Comparison of ENCODE assay signal across 14 cellular contexts in genomic region chr2:49003206-49003605, GRCh38.
"Had no signal": no experiment of that assay in that cellular context is flagged by ENCODE, and none has a peak within 500 bp of the region (broad histone marks: within the 10 kb centered on the region; RNA-seq: fewer than 3 reads in every experiment).

No MANE protein-coding gene starts in this region.

- DNase-seq: activated CD4-positive, alpha-beta T cell treated with anti-CD3 and anti-CD28 coated beads for 1 hour; activated gamma-delta T cell treated with Interleukin-2 at 50 U/mL for 16 hours; adrenal gland; effector memory CD4-positive, alpha-beta T cell; esophagus squamous epithelium; lower lobe of right lung; stimulated activated naive CD8-positive, alpha-beta T cell treated with anti-CD3 and anti-CD28 coated beads, Interleukin-15, Interleukin-2, amounts not matched to agents 100 U/mL and 50 U/mL, for 24 hours; SW 1271; T-helper 2 cell; transverse colon; uterus; WERI-Rb-1 had no signal

- FAIRE-seq: islet of Langerhans had no signal

- H3K4me2 ChIP-seq: hepatocyte had no signal

- H3K9me3 ChIP-seq: adrenal gland, esophagus squamous epithelium, lower lobe of right lung, transverse colon, uterus had no signal

- H3K4me1 ChIP-seq: esophagus squamous epithelium, transverse colon, uterus had no signal

- H3K79me2 ChIP-seq: hepatocyte had no signal

- H3K36me3 ChIP-seq: adrenal gland, esophagus squamous epithelium, lower lobe of right lung, transverse colon, uterus, WERI-Rb-1 had no signal

- H3K27ac ChIP-seq: esophagus squamous epithelium, hepatocyte, lower lobe of right lung, transverse colon, uterus, WERI-Rb-1 had no signal

- H3K4me3 ChIP-seq: adrenal gland, esophagus squamous epithelium, hepatocyte, lower lobe of right lung, transverse colon, uterus had no signal

- H3K27me3 ChIP-seq: adrenal gland, esophagus squamous epithelium, hepatocyte, transverse colon, uterus had no signal

- H2AFZ ChIP-seq: hepatocyte had no signal
